Comparison of ENCODE assay signal across 1 cellular context in the genomic region with DNA sequence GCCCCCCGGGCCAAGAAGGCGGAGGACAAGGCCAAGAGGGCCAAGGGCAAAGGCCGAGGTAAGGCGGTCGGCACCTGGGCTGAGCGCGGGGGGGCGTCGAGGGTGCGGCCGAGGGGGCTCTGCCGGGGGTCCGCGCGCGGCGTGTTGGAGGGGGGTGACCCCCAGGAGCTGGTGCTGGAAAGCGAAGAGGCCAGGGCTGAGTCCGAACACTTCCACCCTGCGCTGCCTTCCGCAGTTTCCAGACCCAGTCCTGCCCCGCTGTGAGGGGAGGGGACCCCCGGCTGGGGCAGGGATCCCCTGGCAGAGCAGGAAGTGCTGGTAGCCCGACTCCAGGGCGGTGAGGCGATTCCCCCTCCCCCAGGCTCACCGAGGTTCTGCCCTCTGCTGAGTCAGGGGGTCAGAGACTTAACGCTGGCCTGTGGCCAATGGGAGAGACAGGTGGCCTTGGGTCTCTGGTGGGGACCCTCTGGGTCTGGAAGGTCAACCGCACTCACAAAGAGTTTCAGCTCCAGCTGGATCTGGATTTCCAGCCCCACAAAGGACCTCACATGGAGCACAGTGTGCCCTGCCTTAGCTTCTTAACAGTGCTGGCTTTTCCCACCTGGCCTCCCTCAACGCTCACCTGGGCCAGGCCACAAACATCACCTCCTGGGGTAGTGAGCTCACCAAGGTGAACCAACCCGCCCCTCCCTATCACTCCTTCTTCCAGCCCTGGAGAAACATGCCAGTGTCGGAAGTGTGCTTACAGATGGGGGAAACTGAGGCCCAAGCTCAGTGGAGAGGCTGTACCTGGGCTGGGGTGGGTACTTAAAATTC.
TF ChIP-seq lines count a peak whose summit lies in the region.

No MANE protein-coding gene starts in this region.

TF ChIP-seq in HepG2, 621 proteins besides CTCF, POLR2A, EP300 and RAD21 (continued from another document and continues in another):
- TF ChIP-seq, protein P1, sequence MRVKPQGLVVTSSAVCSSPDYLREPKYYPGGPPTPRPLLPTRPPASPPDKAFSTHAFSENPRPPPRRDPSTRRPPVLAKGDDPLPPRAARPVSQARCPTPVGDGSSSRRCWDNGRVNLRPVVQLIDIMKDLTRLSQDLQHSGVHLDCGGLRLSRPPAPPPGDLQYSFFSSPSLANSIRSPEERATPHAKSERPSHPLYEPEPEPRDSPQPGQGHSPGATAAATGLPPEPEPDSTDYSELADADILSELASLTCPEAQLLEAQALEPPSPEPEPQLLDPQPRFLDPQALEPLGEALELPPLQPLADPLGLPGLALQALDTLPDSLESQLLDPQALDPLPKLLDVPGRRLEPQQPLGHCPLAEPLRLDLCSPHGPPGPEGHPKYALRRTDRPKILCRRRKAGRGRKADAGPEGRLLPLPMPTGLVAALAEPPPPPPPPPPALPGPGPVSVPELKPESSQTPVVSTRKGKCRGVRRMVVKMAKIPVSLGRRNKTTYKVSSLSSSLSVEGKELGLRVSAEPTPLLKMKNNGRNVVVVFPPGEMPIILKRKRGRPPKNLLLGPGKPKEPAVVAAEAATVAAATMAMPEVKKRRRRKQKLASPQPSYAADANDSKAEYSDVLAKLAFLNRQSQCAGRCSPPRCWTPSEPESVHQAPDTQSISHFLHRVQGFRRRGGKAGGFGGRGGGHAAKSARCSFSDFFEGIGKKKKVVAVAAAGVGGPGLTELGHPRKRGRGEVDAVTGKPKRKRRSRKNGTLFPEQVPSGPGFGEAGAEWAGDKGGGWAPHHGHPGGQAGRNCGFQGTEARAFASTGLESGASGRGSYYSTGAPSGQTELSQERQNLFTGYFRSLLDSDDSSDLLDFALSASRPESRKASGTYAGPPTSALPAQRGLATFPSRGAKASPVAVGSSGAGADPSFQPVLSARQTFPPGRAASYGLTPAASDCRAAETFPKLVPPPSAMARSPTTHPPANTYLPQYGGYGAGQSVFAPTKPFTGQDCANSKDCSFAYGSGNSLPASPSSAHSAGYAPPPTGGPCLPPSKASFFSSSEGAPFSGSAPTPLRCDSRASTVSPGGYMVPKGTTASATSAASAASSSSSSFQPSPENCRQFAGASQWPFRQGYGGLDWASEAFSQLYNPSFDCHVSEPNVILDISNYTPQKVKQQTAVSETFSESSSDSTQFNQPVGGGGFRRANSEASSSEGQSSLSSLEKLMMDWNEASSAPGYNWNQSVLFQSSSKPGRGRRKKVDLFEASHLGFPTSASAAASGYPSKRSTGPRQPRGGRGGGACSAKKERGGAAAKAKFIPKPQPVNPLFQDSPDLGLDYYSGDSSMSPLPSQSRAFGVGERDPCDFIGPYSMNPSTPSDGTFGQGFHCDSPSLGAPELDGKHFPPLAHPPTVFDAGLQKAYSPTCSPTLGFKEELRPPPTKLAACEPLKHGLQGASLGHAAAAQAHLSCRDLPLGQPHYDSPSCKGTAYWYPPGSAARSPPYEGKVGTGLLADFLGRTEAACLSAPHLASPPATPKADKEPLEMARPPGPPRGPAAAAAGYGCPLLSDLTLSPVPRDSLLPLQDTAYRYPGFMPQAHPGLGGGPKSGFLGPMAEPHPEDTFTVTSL (CRISPR knock-in tag; IDR thresholded peaks at IDR 0.05; ENCODE audit: borderline replicate concordance) = no peak
- TF ChIP-seq RAD51 (IDR thresholded peaks at IDR 0.05; ENCODE audit: borderline replicate concordance) (no peak), ZNF619 (CRISPR knock-in tag; IDR thresholded peaks at IDR 0.05) (no peak), NCOA1 (CRISPR knock-in tag; IDR thresholded peaks at IDR 0.05) (no peak), EZH2 (conservative IDR thresholded peaks at IDR 0.05; ENCODE audit: low read depth, low read length) (no peak), ZNF33B (CRISPR knock-in tag; IDR thresholded peaks at IDR 0.05) (0 out of 2 replicates have a peak, but pooled peaks have one; percentile 29), HNF4G (IDR thresholded peaks at IDR 0.05; ENCODE audit: borderline replicate concordance, low read depth, low read length) (no peak), HNF4G (CRISPR knock-in tag; IDR thresholded peaks at IDR 0.05; ENCODE audit: borderline replicate concordance, low read depth) (no peak), ZNF720 (CRISPR knock-in tag; IDR thresholded peaks at IDR 0.05) (no peak), YY1 (IDR thresholded peaks at IDR 0.05; ENCODE audit: insufficient read depth, insufficient replicate concordance, low read depth, low read length) (peak; percentile 1), KLF11 (CRISPR knock-in tag; IDR thresholded peaks at IDR 0.05) (no peak), ZNF44 (CRISPR knock-in tag; IDR thresholded peaks at IDR 0.05) (no peak), ZNF687 (CRISPR knock-in tag; IDR thresholded peaks at IDR 0.05) (peak; percentile 73), REPIN1 (CRISPR knock-in tag; IDR thresholded peaks at IDR 0.05; ENCODE audit: borderline replicate concordance, low read depth) (0 out of 2 replicates have a peak, but pooled peaks have one; percentile 31), CHD2 (IDR thresholded peaks at IDR 0.05; ENCODE audit: low read depth, low read length) (no peak), DBP (CRISPR knock-in tag; IDR thresholded peaks at IDR 0.05; ENCODE audit: not compliant biosample characterization) (no peak), NPAS2 (CRISPR knock-in tag; IDR thresholded peaks at IDR 0.05; ENCODE audit: borderline replicate concordance) (no peak), SALL2 (CRISPR knock-in tag; IDR thresholded peaks at IDR 0.05) (no peak), ZNF274 (CRISPR knock-in tag; IDR thresholded peaks at IDR 0.05) (peak; percentile 54; the same call in 1 of the 2 replicates), RNF219 (CRISPR knock-in tag; IDR thresholded peaks at IDR 0.05) (no peak), ZFP41 (CRISPR knock-in tag; IDR thresholded peaks at IDR 0.05; ENCODE audit: borderline replicate concordance) (no peak), CCAR2 (optimal IDR thresholded peaks at IDR 0.05; ENCODE audit: low read depth, low read length) (no peak), DR1 (CRISPR knock-in tag; IDR thresholded peaks at IDR 0.05) (no peak), ZNF468 (CRISPR knock-in tag; IDR thresholded peaks at IDR 0.05) (no peak), CCDC6 (CRISPR knock-in tag; IDR thresholded peaks at IDR 0.05) (no peak), KMT2B (CRISPR knock-in tag; IDR thresholded peaks at IDR 0.05) (no peak), MBNL3 (CRISPR knock-in tag; conservative IDR thresholded peaks at IDR 0.05) (no peak), PITX1 (CRISPR knock-in tag; IDR thresholded peaks at IDR 0.05) (no peak; the same call in 1 of the 2 replicates)
- TF ChIP-seq, protein P2, sequence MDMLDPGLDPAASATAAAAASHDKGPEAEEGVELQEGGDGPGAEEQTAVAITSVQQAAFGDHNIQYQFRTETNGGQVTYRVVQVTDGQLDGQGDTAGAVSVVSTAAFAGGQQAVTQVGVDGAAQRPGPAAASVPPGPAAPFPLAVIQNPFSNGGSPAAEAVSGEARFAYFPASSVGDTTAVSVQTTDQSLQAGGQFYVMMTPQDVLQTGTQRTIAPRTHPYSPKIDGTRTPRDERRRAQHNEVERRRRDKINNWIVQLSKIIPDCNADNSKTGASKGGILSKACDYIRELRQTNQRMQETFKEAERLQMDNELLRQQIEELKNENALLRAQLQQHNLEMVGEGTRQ (IDR thresholded peaks at IDR 0.05; ENCODE audit: low read depth, low read length) = no peak
- TF ChIP-seq, protein P2 (CRISPR knock-in tag; IDR thresholded peaks at IDR 0.05; ENCODE audit: borderline replicate concordance) = no peak
- TF ChIP-seq, protein P3, sequence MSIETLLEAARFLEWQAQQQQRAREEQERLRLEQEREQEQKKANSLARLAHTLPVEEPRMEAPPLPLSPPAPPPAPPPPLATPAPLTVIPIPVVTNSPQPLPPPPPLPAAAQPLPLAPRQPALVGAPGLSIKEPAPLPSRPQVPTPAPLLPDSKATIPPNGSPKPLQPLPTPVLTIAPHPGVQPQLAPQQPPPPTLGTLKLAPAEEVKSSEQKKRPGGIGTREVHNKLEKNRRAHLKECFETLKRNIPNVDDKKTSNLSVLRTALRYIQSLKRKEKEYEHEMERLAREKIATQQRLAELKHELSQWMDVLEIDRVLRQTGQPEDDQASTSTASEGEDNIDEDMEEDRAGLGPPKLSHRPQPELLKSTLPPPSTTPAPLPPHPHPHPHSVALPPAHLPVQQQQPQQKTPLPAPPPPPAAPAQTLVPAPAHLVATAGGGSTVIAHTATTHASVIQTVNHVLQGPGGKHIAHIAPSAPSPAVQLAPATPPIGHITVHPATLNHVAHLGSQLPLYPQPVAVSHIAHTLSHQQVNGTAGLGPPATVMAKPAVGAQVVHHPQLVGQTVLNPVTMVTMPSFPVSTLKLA (IDR thresholded peaks at IDR 0.05) = no peak
- TF ChIP-seq, protein P4, sequence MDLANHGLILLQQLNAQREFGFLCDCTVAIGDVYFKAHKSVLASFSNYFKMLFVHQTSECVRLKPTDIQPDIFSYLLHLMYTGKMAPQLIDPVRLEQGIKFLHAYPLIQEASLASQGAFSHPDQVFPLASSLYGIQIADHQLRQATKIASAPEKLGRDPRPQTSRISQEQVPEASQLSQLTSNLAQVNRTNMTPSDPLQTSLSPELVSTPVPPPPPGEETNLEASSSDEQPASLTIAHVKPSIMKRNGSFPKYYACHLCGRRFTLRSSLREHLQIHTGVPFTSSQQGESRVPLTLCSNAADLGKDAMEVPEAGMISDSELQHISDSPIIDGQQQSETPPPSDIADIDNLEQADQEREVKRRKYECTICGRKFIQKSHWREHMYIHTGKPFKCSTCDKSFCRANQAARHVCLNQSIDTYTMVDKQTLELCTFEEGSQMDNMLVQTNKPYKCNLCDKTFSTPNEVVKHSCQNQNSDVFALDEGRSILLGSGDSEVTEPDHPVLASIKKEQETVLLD (CRISPR knock-in tag; IDR thresholded peaks at IDR 0.05; ENCODE audit: low read depth) = no peak
- TF ChIP-seq, protein P5, sequence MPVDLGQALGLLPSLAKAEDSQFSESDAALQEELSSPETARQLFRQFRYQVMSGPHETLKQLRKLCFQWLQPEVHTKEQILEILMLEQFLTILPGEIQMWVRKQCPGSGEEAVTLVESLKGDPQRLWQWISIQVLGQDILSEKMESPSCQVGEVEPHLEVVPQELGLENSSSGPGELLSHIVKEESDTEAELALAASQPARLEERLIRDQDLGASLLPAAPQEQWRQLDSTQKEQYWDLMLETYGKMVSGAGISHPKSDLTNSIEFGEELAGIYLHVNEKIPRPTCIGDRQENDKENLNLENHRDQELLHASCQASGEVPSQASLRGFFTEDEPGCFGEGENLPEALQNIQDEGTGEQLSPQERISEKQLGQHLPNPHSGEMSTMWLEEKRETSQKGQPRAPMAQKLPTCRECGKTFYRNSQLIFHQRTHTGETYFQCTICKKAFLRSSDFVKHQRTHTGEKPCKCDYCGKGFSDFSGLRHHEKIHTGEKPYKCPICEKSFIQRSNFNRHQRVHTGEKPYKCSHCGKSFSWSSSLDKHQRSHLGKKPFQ (CRISPR knock-in tag; IDR thresholded peaks at IDR 0.05; ENCODE audit: insufficient replicate concordance) = no peak
